ENCODE assay signal across 10 cellular contexts in genomic region chr4:7473096-7473495, GRCh38. TPM values are rescaled to one million over a fixed set of nuclear protein-coding genes. Genes with fewer than 3 reads are reported as not detected.
"Had no signal": no experiment of that assay in that cellular context is flagged by ENCODE, and none has a peak within 500 bp of the region (broad histone marks: within the 10 kb centered on the region; RNA-seq: fewer than 3 reads in every experiment).

No MANE protein-coding gene starts in this region.

- H3K27ac ChIP-seq: HL-60 had no signal

- H3K36me3 ChIP-seq: HAP-1 had no signal

- DNase-seq: GOT3, HFFc6, KBM-7 had no signal

- H3K4me3 ChIP-seq: HAP-1 had no signal

- H3K4me3 Mint-ChIP-seq: HFFc6, IgD-negative memory B cell had no signal

- H3K9me3 ChIP-seq: HAP-1 had no signal

- ATAC-seq: HCT116, HepG2 had no signal

- H3K9me3 Mint-ChIP-seq: HFFc6 had no signal

- H3K4me1 ChIP-seq: HAP-1 had no signal

- H3K27ac Mint-ChIP-seq: HFFc6, IgD-negative memory B cell had no signal

RNA-seq across cellular contexts. Expression of gene PSAPL1, which starts 38.4 kb away (rescaled TPM):
- total RNA-seq: H4, HFFc6, HT1080 had no signal
